In genomic region chr9:134892820-134893420, GRCh38 we compare ENCODE assay signal across 23 cellular contexts. TPM values are rescaled to one million over a fixed set of nuclear protein-coding genes. Genes with fewer than 3 reads are reported as not detected.
DNase-seq lines count a peak whose midpoint lies in the region; ATAC-seq, FAIRE-seq and TF ChIP-seq lines count a peak whose summit lies in the region.
"Had no signal": no experiment of that assay in that cellular context is flagged by ENCODE, and none has a peak within 500 bp of the region (broad histone marks: within the 10 kb centered on the region; RNA-seq: fewer than 3 reads in every experiment).

No MANE protein-coding gene starts in this region.

- H3K4me1 Mint-ChIP-seq in activated naive CD4-positive, alpha-beta T cell treated with anti-CD3 and anti-CD28 coated beads, Interleukin-2, amount 50 U/mL, for 24 hours, result no peaks in the 10 kb centered on the region
- H3K4me1 Mint-ChIP-seq in activated naive CD4-positive, alpha-beta T cell treated with anti-CD3 and anti-CD28 coated beads for 36 hours (ENCODE audit: low read depth), result no peaks in the 10 kb centered on the region
- H3K4me1 Mint-ChIP-seq: GM23338 had no signal

- no peak for FAIRE-seq in GM12892 (lab: Jason Lieb, UNC)
- FAIRE-seq: GM12878, GM18507 had no signal

- peaks cover 11% of the 10 kb centered on the region for H3K27me3 Mint-ChIP-seq in activated naive CD4-positive, alpha-beta T cell treated with anti-CD3 and anti-CD28 coated beads, Interleukin-2, amount 50 U/mL, for 24 hours
- H3K27me3 Mint-ChIP-seq in activated naive CD4-positive, alpha-beta T cell treated with anti-CD3 and anti-CD28 coated beads for 36 hours (ENCODE audit: low read depth), result peaks cover 11% of the 10 kb centered on the region
- H3K27me3 Mint-ChIP-seq: CD4-positive, CD25-positive, alpha-beta regulatory T cell had no signal

- CTCF ChIA-PET in activated naive CD4-positive, alpha-beta T cell treated with anti-CD3 and anti-CD28 coated beads for 36 hours (lab: Charles Lee), result no interaction called here

- peak overlapping the region; percentile 51 for H3K27ac Mint-ChIP-seq in activated naive CD4-positive, alpha-beta T cell treated with anti-CD3 and anti-CD28 coated beads, Interleukin-2, amount 50 U/mL, for 24 hours
- H3K27ac Mint-ChIP-seq in activated naive CD4-positive, alpha-beta T cell treated with anti-CD3 and anti-CD28 coated beads for 36 hours, result no peak overlapping the region
- H3K27ac Mint-ChIP-seq: CD4-positive, CD25-positive, alpha-beta regulatory T cell; GM23338 had no signal

- H3K36me3 Mint-ChIP-seq in activated naive CD4-positive, alpha-beta T cell treated with anti-CD3 and anti-CD28 coated beads, Interleukin-2, amount 50 U/mL, for 24 hours, result no peaks in the 10 kb centered on the region
- no peaks in the 10 kb centered on the region for H3K36me3 Mint-ChIP-seq in activated naive CD4-positive, alpha-beta T cell treated with anti-CD3 and anti-CD28 coated beads for 36 hours (ENCODE audit: low read depth)
- H3K36me3 Mint-ChIP-seq: CD4-positive, CD25-positive, alpha-beta regulatory T cell had no signal

- H3K4me3 Mint-ChIP-seq in activated naive CD4-positive, alpha-beta T cell treated with anti-CD3 and anti-CD28 coated beads, Interleukin-2, amount 50 U/mL, for 24 hours, result no peak overlapping the region
- no peak overlapping the region for H3K4me3 Mint-ChIP-seq in activated naive CD4-positive, alpha-beta T cell treated with anti-CD3 and anti-CD28 coated beads for 36 hours
- H3K4me3 Mint-ChIP-seq: CD4-positive, CD25-positive, alpha-beta regulatory T cell; GM23338 had no signal

- peaks cover 5% of the 10 kb centered on the region for H3K9me3 Mint-ChIP-seq in activated naive CD4-positive, alpha-beta T cell treated with anti-CD3 and anti-CD28 coated beads, Interleukin-2, amount 50 U/mL, for 24 hours
- H3K9me3 Mint-ChIP-seq in activated naive CD4-positive, alpha-beta T cell treated with anti-CD3 and anti-CD28 coated beads for 36 hours, result no peaks in the 10 kb centered on the region

- ATAC-seq in sciatic nerve, result no peak
- no peak for ATAC-seq in GM18502 (IDR thresholded peaks at IDR 0.05; ENCODE audit: poor library complexity, unreplicated experiment)
- no peak for ATAC-seq in heart left ventricle
- ATAC-seq: GM12878, GM23338 had no signal

- H3K4me1 ChIP-seq in colonic mucosa (no peaks in the 10 kb centered on the region), heart left ventricle (peaks cover under 1 to 50% (median 29%) of the 10 kb centered on the region in 12 donors)
- H3K4me1 ChIP-seq: HAP-1 had no signal

- WGBS in heart left ventricle, 4 donors, result 84 to 97% (median 89%) methylated on average over 7 of the region's 7 CpGs

- no peak for DNase-seq in activated naive CD4-positive, alpha-beta T cell treated with anti-CD3 and anti-CD28 coated beads for 36 hours
- DNase-seq in colonic mucosa, result peak; percentile 7
- DNase-seq in sciatic nerve (ENCODE audit: low spot score), result peak; percentile 33
- no peak for DNase-seq in GM12892 (ENCODE audit: insufficient read length)
- DNase-seq in heart left ventricle, result no peak
- DNase-seq: CD4-positive, CD25-positive, alpha-beta regulatory T cell; DMS79 treated with DMSO at 0.1 percent for 48 hours; MG63; NCI-H1417 treated with DMSO at 0.1 percent for 48 hours; NCI-H187; NCI-H446 treated with DMSO at 0.1 percent for 48 hours; NCI-H526 treated with DMSO at 0.1 percent for 48 hours; PC-9; SHP77 treated with DMSO at 0.1 percent for 48 hours had no signal

- no peak overlapping the region for H3K9ac ChIP-seq in colonic mucosa (ENCODE audit: low read depth in 2 of 2, low read length in 2 of 2)

- H3K9me3 ChIP-seq in colonic mucosa (no peaks in the 10 kb centered on the region), heart left ventricle (peaks cover 0 to 11% (median 3%) of the 10 kb centered on the region in 12 donors)
- H3K9me3 ChIP-seq: HAP-1 had no signal

- TF ChIP-seq POLR2A in GM12892 (IDR thresholded peaks at IDR 0.05; ENCODE audit: low read depth, low read length), result no peak
- TF ChIP-seq POLR2A in heart left ventricle (IDR thresholded peaks at IDR 0.05), result no peak

- H3K4me3 ChIP-seq in colonic mucosa (no peak overlapping the region), heart left ventricle (no peak overlapping the region)
- H3K4me3 ChIP-seq: GM12878, GM23338, HAP-1, MG63, PC-9 had no signal

- no peaks in the 10 kb centered on the region for H3K27me3 ChIP-seq in colonic mucosa
- H3K27me3 ChIP-seq in heart left ventricle, result peaks cover 0 to 5% (median 0%) of the 10 kb centered on the region in 9 donors
- H3K27me3 ChIP-seq: MG63 had no signal

- H3K36me3 ChIP-seq in colonic mucosa (no peaks in the 10 kb centered on the region), heart left ventricle (no peaks in the 10 kb centered on the region)
- H3K36me3 ChIP-seq: HAP-1, MG63 had no signal

- H3K27ac ChIP-seq in colonic mucosa (no peak overlapping the region), heart left ventricle (no peak overlapping the region)
- H3K27ac ChIP-seq: PC-9, RWPE1 had no signal

- intact Hi-C loops in activated naive CD4-positive, alpha-beta T cell treated with anti-CD3 and anti-CD28 coated beads for 36 hours (cut with micrococcal nuclease), result no loop called here
- intact Hi-C loops in colonic mucosa (cut with DNase I) (no loop called here), sciatic nerve (cut with DNase I) (no loop called here), heart left ventricle (cut with DNase I) (loop anchor here in 2 of 10 donors (10.0 kb wide), 2 partner anchors 108 to 118 kb away; no protein-coding TSS in a partner anchor)

- TF ChIP-seq CTCF in colonic mucosa (IDR thresholded peaks at IDR 0.05) (no peak), heart left ventricle (IDR thresholded peaks at IDR 0.05) (no peak)

RNA-seq across cellular contexts. Expression of gene FCN2, which starts 12.3 kb away (rescaled TPM):
- total RNA-seq in activated naive CD4-positive, alpha-beta T cell treated with anti-CD3 and anti-CD28 coated beads for 36 hours, result not detected
- total RNA-seq in colonic mucosa (not detected), sciatic nerve (not detected), heart left ventricle (under 1 TPM in 3 of 9 donors, not detected in 6; 0.26 to 0.67 (median 0.41) TPM)
- not detected for polyA plus RNA-seq in GM12892 (2012; ENCODE audit: missing spikeins)
- under 1 TPM; 0.19 to 0.22 TPM for polyA plus RNA-seq in heart left ventricle
- total RNA-seq: CD4-positive, CD25-positive, alpha-beta regulatory T cell; GM12878; GM23338; LHCN-M2; PC-9 had no signal
- polyA plus RNA-seq: BJ; CD4-positive, CD25-positive, alpha-beta regulatory T cell; GM12878; GM23338 had no signal

RNA-seq across cellular contexts. Expression of gene FCN1, which starts 24.8 kb away (rescaled TPM):
- total RNA-seq in activated naive CD4-positive, alpha-beta T cell treated with anti-CD3 and anti-CD28 coated beads for 36 hours, result not detected
- total RNA-seq in colonic mucosa, result 1 to 10 TPM in 1 of 2 donors, under 1 TPM in 1; 0.79 to 4.6 TPM
- total RNA-seq in sciatic nerve, result 16.1 TPM
- not detected for polyA plus RNA-seq in GM12892 (2012; ENCODE audit: missing spikeins)
- 10 to 100 TPM in 2 of 9 donors, 1 to 10 TPM in 6, under 1 TPM in 1; 0.81 to 87.5 (median 1.6) TPM for total RNA-seq in heart left ventricle
- 1 to 10 TPM in 1 of 2 donors, under 1 TPM in 1; 0.95 to 3.2 TPM for polyA plus RNA-seq in heart left ventricle
- total RNA-seq: CD4-positive, CD25-positive, alpha-beta regulatory T cell; GM23338; LHCN-M2; PC-9 had no signal
- polyA plus RNA-seq: BJ, GM12878, GM23338 had no signal

Comparison
In these comparisons a context has a peak if more than half of its experiments do, and no peak if none do; other contexts are left out.
1. DNase-seq: peak in colonic mucosa (single experiment) and sciatic nerve (single experiment); none in activated naive CD4-positive, alpha-beta T cell treated with anti-CD3 and anti-CD28 coated beads for 36 hours (single experiment), GM12892 (single experiment) and heart left ventricle (0 of 5).